In the genomic region with DNA sequence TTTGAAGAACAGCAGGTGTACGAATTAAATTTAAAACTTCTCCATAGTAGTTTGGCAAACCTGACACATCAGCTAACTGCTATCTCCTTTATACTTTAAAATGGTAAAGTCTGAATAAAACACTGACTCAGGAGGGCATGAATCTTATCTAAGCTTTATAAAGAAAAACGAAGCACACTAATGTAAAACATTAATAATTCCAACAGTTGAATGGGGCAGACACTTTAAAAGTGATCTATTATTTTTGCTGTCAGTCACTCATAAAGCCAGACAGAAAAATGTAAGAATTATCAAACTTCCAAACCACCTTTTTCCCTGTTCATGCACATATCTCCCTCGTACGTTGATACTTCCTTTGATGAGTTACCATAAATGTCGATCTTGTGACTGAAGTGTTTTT, we compare ENCODE assay signal across 1 cellular context.
TF ChIP-seq lines count a peak whose summit lies in the region.

No MANE protein-coding gene starts in this region.

TF ChIP-seq in IMR-90, 13 proteins besides CTCF, POLR2A, EP300 and RAD21:
- peak; percentile 73 for TF ChIP-seq CHD1 (IDR thresholded peaks at IDR 0.05; ENCODE audit: low read depth, low read length)
- no peak for TF ChIP-seq RCOR1 (IDR thresholded peaks at IDR 0.05; ENCODE audit: insufficient replicate concordance, low read length)
